Comparison of ENCODE assay signal across 1 cellular context in the genomic region with DNA sequence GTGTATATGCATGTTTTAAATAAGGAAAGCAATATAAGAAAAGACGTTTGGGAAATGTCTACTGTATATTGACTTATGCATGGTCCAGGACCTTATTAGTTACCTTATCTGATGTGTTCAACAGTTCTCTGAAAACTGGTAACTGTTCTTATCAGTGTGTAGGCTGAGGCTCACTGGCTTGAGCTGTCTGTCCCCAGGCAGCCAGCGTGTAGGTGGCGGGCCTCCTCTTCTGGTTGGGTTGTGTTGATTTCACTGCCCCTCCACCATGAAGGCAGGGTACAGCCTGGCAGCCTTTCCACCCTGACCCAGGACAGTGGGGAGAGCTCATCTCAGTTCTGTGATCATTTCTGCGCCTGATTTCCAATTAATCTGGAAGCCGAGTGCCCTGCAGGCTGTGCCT.
TF ChIP-seq lines count a peak whose summit lies in the region.

No MANE protein-coding gene starts in this region.

TF ChIP-seq in GM12878, 131 proteins besides CTCF, POLR2A, EP300 and RAD21 (continued from another document):
- no peak for TF ChIP-seq SRF (IDR thresholded peaks at IDR 0.05; ENCODE audit: low read depth in 2 of 2, low read length in 2 of 2)
- TF ChIP-seq SIN3A (IDR thresholded peaks at IDR 0.05; ENCODE audit: low read depth, low read length): no peak
- TF ChIP-seq ZNF24 (IDR thresholded peaks at IDR 0.05): no peak
- no peak for TF ChIP-seq CEBPB (IDR thresholded peaks at IDR 0.05; ENCODE audit: borderline replicate concordance in 1 of 2, low read depth in 2 of 2, low read length in 2 of 2)
- TF ChIP-seq NR2C1 (IDR thresholded peaks at IDR 0.05): 0 out of 2 replicates have a peak, but pooled peaks have one; percentile 2
- TF ChIP-seq CBFB (IDR thresholded peaks at IDR 0.05; ENCODE audit: low read depth): no peak
- TF ChIP-seq MLLT1 (IDR thresholded peaks at IDR 0.05): 0 out of 2 replicates have a peak, but pooled peaks have one; percentile 44
- TF ChIP-seq BHLHE40 (IDR thresholded peaks at IDR 0.05; ENCODE audit: borderline replicate concordance in 1 of 2, low read depth in 2 of 2, low read length in 1 of 2): no peak
- TF ChIP-seq, protein P1, sequence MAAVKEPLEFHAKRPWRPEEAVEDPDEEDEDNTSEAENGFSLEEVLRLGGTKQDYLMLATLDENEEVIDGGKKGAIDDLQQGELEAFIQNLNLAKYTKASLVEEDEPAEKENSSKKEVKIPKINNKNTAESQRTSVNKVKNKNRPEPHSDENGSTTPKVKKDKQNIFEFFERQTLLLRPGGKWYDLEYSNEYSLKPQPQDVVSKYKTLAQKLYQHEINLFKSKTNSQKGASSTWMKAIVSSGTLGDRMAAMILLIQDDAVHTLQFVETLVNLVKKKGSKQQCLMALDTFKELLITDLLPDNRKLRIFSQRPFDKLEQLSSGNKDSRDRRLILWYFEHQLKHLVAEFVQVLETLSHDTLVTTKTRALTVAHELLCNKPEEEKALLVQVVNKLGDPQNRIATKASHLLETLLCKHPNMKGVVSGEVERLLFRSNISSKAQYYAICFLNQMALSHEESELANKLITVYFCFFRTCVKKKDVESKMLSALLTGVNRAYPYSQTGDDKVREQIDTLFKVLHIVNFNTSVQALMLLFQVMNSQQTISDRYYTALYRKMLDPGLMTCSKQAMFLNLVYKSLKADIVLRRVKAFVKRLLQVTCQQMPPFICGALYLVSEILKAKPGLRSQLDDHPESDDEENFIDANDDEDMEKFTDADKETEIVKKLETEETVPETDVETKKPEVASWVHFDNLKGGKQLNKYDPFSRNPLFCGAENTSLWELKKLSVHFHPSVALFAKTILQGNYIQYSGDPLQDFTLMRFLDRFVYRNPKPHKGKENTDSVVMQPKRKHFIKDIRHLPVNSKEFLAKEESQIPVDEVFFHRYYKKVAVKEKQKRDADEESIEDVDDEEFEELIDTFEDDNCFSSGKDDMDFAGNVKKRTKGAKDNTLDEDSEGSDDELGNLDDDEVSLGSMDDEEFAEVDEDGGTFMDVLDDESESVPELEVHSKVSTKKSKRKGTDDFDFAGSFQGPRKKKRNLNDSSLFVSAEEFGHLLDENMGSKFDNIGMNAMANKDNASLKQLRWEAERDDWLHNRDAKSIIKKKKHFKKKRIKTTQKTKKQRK (IDR thresholded peaks at IDR 0.05; ENCODE audit: low read depth, low read length): no peak
- no peak for TF ChIP-seq ZNF384 (IDR thresholded peaks at IDR 0.05; ENCODE audit: borderline replicate concordance, low read depth, low read length)
